ENCODE assay signal across 8 cellular contexts in the genomic region with DNA sequence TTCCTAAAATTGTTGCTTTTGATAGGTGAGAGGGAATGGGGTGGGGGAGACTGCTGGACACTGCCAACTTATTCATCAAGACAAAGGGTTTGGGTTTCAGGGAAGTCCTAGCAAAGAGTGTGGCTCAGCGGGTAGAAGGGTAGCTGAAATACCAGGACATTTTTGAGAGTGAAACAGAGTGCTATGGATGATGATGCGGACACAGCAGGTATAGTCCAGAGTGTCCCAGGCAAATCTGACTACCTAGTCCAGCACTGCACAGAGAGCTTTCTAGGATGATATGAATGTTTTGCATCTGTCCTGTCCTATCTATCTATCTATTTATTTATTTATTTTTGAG.
DNase-seq lines count a peak whose midpoint lies in the region; ATAC-seq and TF ChIP-seq lines count a peak whose summit lies in the region.

No MANE protein-coding gene starts in this region.

- intact Hi-C loops in Calu3 (cut with micrococcal nuclease; ENCODE audit: unreplicated experiment), result loop anchor here (1.0 to 5.0 kb wide), 4 partner anchors 24 to 294 kb away; no protein-coding TSS in a partner anchor
- intact Hi-C loops in esophagus muscularis mucosa (cut with DNase I), result loop anchor here (2.0 kb wide), 1 partner anchor 339 kb away; no protein-coding TSS in a partner anchor

- no TSS peak for BruUV-seq in Calu3 (replicated peaks; lab: Mats Ljungman, UMichigan)

- no peak for TF ChIP-seq EP300 in esophagus muscularis mucosa (IDR thresholded peaks at IDR 0.05)

- H3K4me3 ChIP-seq in RWPE2 (ENCODE audit: severe bottlenecking), result peak overlapping the region; percentile 30
- peak overlapping the region; percentile 62 to 83 (median 68) for H3K4me3 ChIP-seq in esophagus muscularis mucosa
- peak overlapping the region; percentile 65 for H3K4me3 ChIP-seq in parathyroid adenoma (ENCODE audit: low read depth, low read length)

- peak overlapping the region; percentile 95 for H2AFZ ChIP-seq in parathyroid adenoma

- peak overlapping the region; percentile 87 for H3K4me2 ChIP-seq in parathyroid adenoma (ENCODE audit: low read length)

- peak overlapping the region; percentile 90 for H3K27ac Mint-ChIP-seq in Calu3 (ENCODE audit: unreplicated experiment)

- H3K4me1 Mint-ChIP-seq in Calu3 (ENCODE audit: low read depth, unreplicated experiment), result peaks cover 55% of the 10 kb centered on the region

- ATAC-seq in RWPE2 (ENCODE audit: low read depth), result peak; percentile 7; the same call in 1 of the 3 replicates
- no peak for ATAC-seq in HG02970 (IDR thresholded peaks at IDR 0.05; ENCODE audit: low FRiP score, unreplicated experiment)

- TF ChIP-seq CTCF in Calu3 (IDR thresholded peaks at IDR 0.05; ENCODE audit: unreplicated experiment) (no peak), RWPE2 (IDR thresholded peaks at IDR 0.05; ENCODE audit: poor library complexity, severe bottlenecking) (no peak), esophagus muscularis mucosa (IDR thresholded peaks at IDR 0.05) (no peak), parathyroid adenoma (IDR thresholded peaks at IDR 0.05) (no peak)

- TF ChIP-seq POLR2A in esophagus muscularis mucosa (IDR thresholded peaks at IDR 0.05; ENCODE audit: low read depth), result no peak

- peaks cover 51% of the 10 kb centered on the region for H3K4me1 ChIP-seq in RWPE2 (ENCODE audit: insufficient read depth, poor library complexity, severe bottlenecking)
- H3K4me1 ChIP-seq in esophagus muscularis mucosa, result peaks cover 33 to 36% (median 34%) of the 10 kb centered on the region in 4 donors
- peaks cover 26% of the 10 kb centered on the region for H3K4me1 ChIP-seq in parathyroid adenoma

- CTCF ChIA-PET in Calu3 (lab: Charles Lee), result interaction anchor here (0.5 to 4.6 kb wide), 36 partner anchors 9 to 368 kb away, joined by 3 to 60 read pairs (median 5); no protein-coding TSS in a partner anchor

- H3K27me3 Mint-ChIP-seq in Calu3 (ENCODE audit: unreplicated experiment), result no peaks in the 10 kb centered on the region

- no peaks in the 10 kb centered on the region for H3K27me3 ChIP-seq in RWPE2 (ENCODE audit: insufficient read depth, poor library complexity, severe bottlenecking)
- H3K27me3 ChIP-seq in esophagus muscularis mucosa, result no peaks in the 10 kb centered on the region
- no peaks in the 10 kb centered on the region for H3K27me3 ChIP-seq in parathyroid adenoma (ENCODE audit: control insufficient read depth, insufficient read depth, low read length)

- H3K9ac ChIP-seq in parathyroid adenoma, result no peak overlapping the region

- H3K27ac ChIP-seq in RWPE2 (ENCODE audit: poor library complexity, severe bottlenecking), result peak overlapping the region; percentile 36
- peak overlapping the region; percentile 83 to 85 (median 84) for H3K27ac ChIP-seq in esophagus muscularis mucosa (replicated peaks in 1 of 4)
- peak overlapping the region; percentile 96 for H3K27ac ChIP-seq in parathyroid adenoma

- DNase-seq in Calu3, result no peak
- no peak for DNase-seq in RWPE2 (ENCODE audit: low spot score)
- DNase-seq in esophagus muscularis mucosa (ENCODE audit: extremely low spot score), result no peak
- no peak for DNase-seq in NCI-H1436 treated with DMSO at 0.1 percent for 48 hours (lab: John Stamatoyannopoulos, UW)
- no peak for DNase-seq in AG08396 (ENCODE audit: low spot score)
- DNase-seq in medulla oblongata (ENCODE audit: extremely low spot score), result no peak

- no peaks in the 10 kb centered on the region for H3K79me2 ChIP-seq in parathyroid adenoma

- H3K36me3 ChIP-seq in RWPE2 (ENCODE audit: low read depth) (no peaks in the 10 kb centered on the region), esophagus muscularis mucosa (no peaks in the 10 kb centered on the region), parathyroid adenoma (ENCODE audit: control insufficient read depth, insufficient read depth, low read length) (no peaks in the 10 kb centered on the region)

- H3K9me3 ChIP-seq in RWPE2 (ENCODE audit: severe bottlenecking), result no peaks in the 10 kb centered on the region
- H3K9me3 ChIP-seq in esophagus muscularis mucosa, result no peaks in the 10 kb centered on the region
- H3K9me3 ChIP-seq in parathyroid adenoma (ENCODE audit: control insufficient read depth, low read length), result no peaks in the 10 kb centered on the region

- H3K9me3 Mint-ChIP-seq in Calu3 (ENCODE audit: low read depth, unreplicated experiment), result no peaks in the 10 kb centered on the region

- H3K4me3 Mint-ChIP-seq in Calu3 (ENCODE audit: low read depth, unreplicated experiment), result peak overlapping the region; percentile 71

- WGBS in esophagus muscularis mucosa, result 74% methylated on average over 2 of the region's 2 CpGs

- peaks cover 8% of the 10 kb centered on the region for H3K36me3 Mint-ChIP-seq in Calu3 (ENCODE audit: insufficient read depth, unreplicated experiment)

Comparison
In these comparisons a context has a peak if more than half of its experiments do, and no peak if none do; other contexts are left out.
1. H3K27ac ChIP-seq: peak in every context shown above with its lines; median percentile 96 in parathyroid adenoma; 84 in esophagus muscularis mucosa; 36 in RWPE2.